ENCODE assay signal across 24 cellular contexts in the genomic region with DNA sequence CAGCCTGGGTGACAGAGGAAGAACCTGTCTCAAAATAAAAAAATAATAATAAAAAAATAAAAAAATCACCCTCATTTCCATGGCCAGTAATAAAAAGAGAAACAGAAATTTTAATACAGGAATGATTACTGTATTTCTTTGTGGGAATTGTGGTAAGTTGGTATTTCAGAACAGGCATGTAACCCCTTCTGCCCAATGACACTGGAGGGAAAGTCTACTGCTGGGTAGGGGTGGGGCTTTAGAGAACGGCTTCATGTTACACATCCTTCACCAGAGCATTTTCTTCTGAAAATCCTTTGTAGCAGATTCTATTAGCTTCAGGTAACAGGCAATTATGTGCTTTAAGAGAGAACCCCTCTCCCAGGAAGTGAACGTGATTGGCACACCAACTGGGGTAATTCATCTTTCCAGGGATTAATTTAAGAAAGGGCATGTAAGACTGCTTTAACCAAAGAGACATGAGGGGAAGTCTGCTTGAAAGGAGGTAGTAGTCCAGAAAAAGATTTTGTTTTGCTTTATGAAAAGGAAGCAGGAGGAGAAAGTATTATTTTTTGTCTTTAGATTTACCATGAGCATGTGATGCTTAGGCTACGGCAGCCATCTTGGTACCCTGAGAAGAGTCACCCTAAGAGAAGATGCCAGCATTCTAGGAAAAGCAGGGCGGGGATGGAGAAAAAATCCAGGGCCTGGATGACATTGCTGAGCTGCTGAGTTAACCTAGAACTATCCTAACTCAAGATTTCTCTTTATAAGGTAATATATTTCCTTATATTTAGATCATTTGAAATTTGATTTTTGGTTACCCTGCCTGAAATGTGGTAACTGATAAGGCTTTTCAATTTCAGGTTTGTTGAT. TPM values are rescaled to one million over a fixed set of nuclear protein-coding genes. Genes with fewer than 3 reads are reported as not detected.
DNase-seq lines count a peak whose midpoint lies in the region; ATAC-seq, FAIRE-seq and TF ChIP-seq lines count a peak whose summit lies in the region.
"Had no signal": no experiment of that assay in that cellular context is flagged by ENCODE, and none has a peak within 500 bp of the region (broad histone marks: within the 10 kb centered on the region; RNA-seq: fewer than 3 reads in every experiment).

No MANE protein-coding gene starts in this region.

- ATAC-seq in GM23338 = no peak
- ATAC-seq in GM21529 (IDR thresholded peaks at IDR 0.05; ENCODE audit: unreplicated experiment) = no peak
- ATAC-seq in esophagus mucosa = no peak
- ATAC-seq: activated naive CD4-positive, alpha-beta T cell treated with anti-CD3 and anti-CD28 coated beads, Interleukin-2, amount 50 U/mL, for 72 hours; naive thymus-derived CD8-positive, alpha-beta T cell; psoas muscle; T-cell had no signal

- no peak overlapping the region for H3K14ac ChIP-seq in H1 (ENCODE audit: insufficient read length)

- H3K27ac ChIP-seq in GM23338 (ENCODE audit: low read depth) (no peak overlapping the region), H1 (ENCODE audit: low read depth, low read length) (no peak overlapping the region)
- H3K27ac ChIP-seq: psoas muscle, testis had no signal

- FAIRE-seq in H1 (lab: Jason Lieb, UNC) = no peak
- FAIRE-seq: endothelial cell of umbilical vein had no signal

- TF ChIP-seq EP300 in H1 (IDR thresholded peaks at IDR 0.05; ENCODE audit: borderline replicate concordance in 1 of 2, low read depth in 2 of 2, low read length in 2 of 2) = no peak

- no peaks in the 10 kb centered on the region for H3F3A ChIP-seq in GM23338 (replicated peaks; ENCODE audit: low read depth)

- H3K4me1 ChIP-seq in GM23338 (ENCODE audit: insufficient read depth) (no peaks in the 10 kb centered on the region), H1 (replicated peaks in 1 of 4; ENCODE audit: control insufficient read depth in 3 of 4, insufficient read depth in 4 of 4, low read length in 3 of 4) (no peaks in the 10 kb centered on the region)
- H3K4me1 ChIP-seq: testis had no signal

- H4K91ac ChIP-seq in H1 (replicated peaks; ENCODE audit: insufficient read length, low read length) = no peak overlapping the region

- H3K79me2 ChIP-seq in GM23338 (replicated peaks; ENCODE audit: insufficient read depth) (no peaks in the 10 kb centered on the region), H1 (ENCODE audit: control insufficient read depth in 1 of 2, insufficient read depth in 2 of 2, low read length in 2 of 2) (no peaks in the 10 kb centered on the region)

- no peak overlapping the region for H2AK5ac ChIP-seq in H1 (ENCODE audit: low read depth, low read length)

- H2BK5ac ChIP-seq in H1 (ENCODE audit: low read depth, low read length) = no peak overlapping the region

- H3K27me3 Mint-ChIP-seq in GM23338 (ENCODE audit: insufficient read depth, low read depth, poor library complexity) (no peaks in the 10 kb centered on the region), chondrocyte (ENCODE audit: low read depth) (no peaks in the 10 kb centered on the region)
- H3K27me3 Mint-ChIP-seq: dendritic cell treated with granulocyte-macrophage colony-stimulating factor and Interleukin-4, amounts not matched to agents 40 ng/mL and 50 ng/mL, for 4 days had no signal

- POLR2A ChIA-PET in H1 (lab: Charles Lee; ENCODE audit: partially characterized antibody) = no interaction called here

- no peaks in the 10 kb centered on the region for H3K36me3 ChIP-seq in GM23338 (ENCODE audit: insufficient read depth)
- no peaks in the 10 kb centered on the region for H3K36me3 ChIP-seq in H1 (ENCODE audit: control insufficient read depth in 2 of 4, insufficient read depth in 4 of 4, low read length in 3 of 4)

- no peak overlapping the region for H3K56ac ChIP-seq in H1 (replicated peaks; ENCODE audit: insufficient read length, low read depth, low read length)

- no peak for TF ChIP-seq CTCF in GM23338 (conservative IDR thresholded peaks at IDR 0.05; ENCODE audit: low read depth in 2 of 2)
- no peak for TF ChIP-seq CTCF in H1 (IDR thresholded peaks at IDR 0.05; ENCODE audit: control extremely low read depth in 1 of 3, insufficient read depth in 1 of 3, low read depth in 1 of 3, low read length in 3 of 3)
- TF ChIP-seq CTCF in chondrocyte (IDR thresholded peaks at IDR 0.05) = no peak

- H3K27ac Mint-ChIP-seq in GM23338 (no peak overlapping the region), chondrocyte (ENCODE audit: unreplicated experiment) (no peak overlapping the region)
- H3K27ac Mint-ChIP-seq: activated naive CD4-positive, alpha-beta T cell treated with anti-CD3 and anti-CD28 coated beads, Interleukin-2, amount 50 U/mL, for 72 hours; dendritic cell treated with granulocyte-macrophage colony-stimulating factor and Interleukin-4, amounts not matched to agents 40 ng/mL and 50 ng/mL, for 4 days; memory B cell; naive thymus-derived CD8-positive, alpha-beta T cell; T-cell had no signal

- no peak overlapping the region for H2BK12ac ChIP-seq in H1 (ENCODE audit: low read depth, low read length)

- H3K23me2 ChIP-seq in H1 (ENCODE audit: low read depth, low read length) = no peaks in the 10 kb centered on the region; the same call in 1 of the 2 replicates

- H3K4me2 ChIP-seq in GM23338 (no peak overlapping the region), H1 (ENCODE audit: insufficient read depth in 1 of 2, low read depth in 2 of 2, low read length in 2 of 2) (no peak overlapping the region)

- no peaks in the 10 kb centered on the region for H3K9me2 ChIP-seq in GM23338 (ENCODE audit: insufficient read depth)

- CTCF ChIA-PET in H1 (lab: Charles Lee; ENCODE audit: partially characterized antibody) = interaction anchor here (0.8 kb wide), 1 partner anchor 184 kb away, joined by 3 read pairs; no protein-coding TSS in a partner anchor

- DNase-seq in GM23338 (ENCODE audit: low spot score) = no peak
- DNase-seq in M059J (ENCODE audit: low read depth) = peak; percentile 53
- peak; percentile 70 for DNase-seq in NCI-H82 (lab: John Stamatoyannopoulos, UW)
- DNase-seq in H1 (ENCODE audit: low read depth in 1 of 2, low spot score in 2 of 2) = no peak
- no peak for DNase-seq in midbrain (lab: John Stamatoyannopoulos, UW)
- no peak for DNase-seq in chondrocyte (ENCODE audit: low spot score)
- DNase-seq: activated CD4-positive, alpha-beta T cell treated with anti-CD3 and anti-CD28 coated beads, Interleukin-2, amount 50 U/mL, for 4 hours; activated T-cell treated with anti-CD3 and anti-CD28 coated beads, Interleukin-2, amount 50 U/mL, for 1 hour; COR-L47; hippocampal formation; naive thymus-derived CD8-positive, alpha-beta T cell; NCI-H2029 treated with DMSO at 0.1 percent for 48 hours; NK-92 treated with Interleukin-12 subunit alpha and Interleukin-12 subunit beta, amount 100 ng/mL, for 24 hours; psoas muscle; T-cell; testis had no signal

- H3K4me3 ChIP-seq in GM23338 (no peak overlapping the region), H1 (ENCODE audit: extremely low read depth in 1 of 4, insufficient read depth in 2 of 4, low read depth in 3 of 4, low read length in 4 of 4) (no peak overlapping the region)
- H3K4me3 ChIP-seq: psoas muscle, testis had no signal

- WGBS in H1 (ENCODE audit: extremely low coverage in 1 of 2, insufficient coverage in 1 of 2, insufficient read length in 1 of 2, insufficient replicate concordance in 2 of 2, low coverage in 1 of 2, low lambda C conversion rate in 2 of 2, missing lambda C conversion rate in 1 of 2), 2 experiments = 89% methylated on average over 4 of the region's 4 CpGs; no CpG with 5 or more reads in 1 of the 2 experiments

- no peak overlapping the region for H2BK120ac ChIP-seq in H1 (replicated peaks; ENCODE audit: low read depth, low read length)

- H3K9ac ChIP-seq in H1 (replicated peaks in 1 of 4; ENCODE audit: extremely low read depth in 1 of 4, low read depth in 3 of 4, low read length in 3 of 4) = no peak overlapping the region

- TF ChIP-seq RAD21 in H1 (IDR thresholded peaks at IDR 0.05 in 1 of 2, conservative IDR thresholded peaks at IDR 0.05 in 1 of 2; ENCODE audit: low read depth in 2 of 2, low read length in 2 of 2) = no peak

- H3K9me3 ChIP-seq in H1 (ENCODE audit: insufficient read depth in 2 of 2, low read depth in 1 of 2, low read length in 1 of 2) = no peaks in the 10 kb centered on the region
- H3K9me3 ChIP-seq: psoas muscle, testis had no signal

- H2BK20ac ChIP-seq in H1 (ENCODE audit: low read length) = no peak overlapping the region

- H4K8ac ChIP-seq in H1 (ENCODE audit: extremely low read depth, insufficient read depth, low read length) = no peak overlapping the region

- H3K4me1 Mint-ChIP-seq in GM23338 (0 out of 3 replicates have a peak, but pooled peaks cover 2% of the 10 kb centered on the region), chondrocyte (ENCODE audit: low read depth) (peaks cover 18% of the 10 kb centered on the region)
- H3K4me1 Mint-ChIP-seq: memory B cell; naive thymus-derived CD8-positive, alpha-beta T cell; T-cell had no signal

- H3K4ac ChIP-seq in H1 (replicated peaks; ENCODE audit: insufficient read length, low read depth, low read length) = no peak overlapping the region

- H3K9me3 Mint-ChIP-seq in GM23338 = no peaks in the 10 kb centered on the region
- H3K9me3 Mint-ChIP-seq in chondrocyte (ENCODE audit: low read depth) = no peaks in the 10 kb centered on the region
- H3K9me3 Mint-ChIP-seq: activated naive CD4-positive, alpha-beta T cell treated with anti-CD3 and anti-CD28 coated beads, Interleukin-2, amount 50 U/mL, for 72 hours; dendritic cell treated with granulocyte-macrophage colony-stimulating factor and Interleukin-4, amounts not matched to agents 40 ng/mL and 50 ng/mL, for 4 days; memory B cell; T-cell had no signal

- H3K4me3 Mint-ChIP-seq in GM23338 (no peak overlapping the region), chondrocyte (ENCODE audit: unreplicated experiment) (no peak overlapping the region)
- H3K4me3 Mint-ChIP-seq: dendritic cell treated with granulocyte-macrophage colony-stimulating factor and Interleukin-4, amounts not matched to agents 40 ng/mL and 50 ng/mL, for 4 days; memory B cell; naive thymus-derived CD8-positive, alpha-beta T cell; T-cell had no signal

- no peak for TF ChIP-seq POLR2A in H1 (IDR thresholded peaks at IDR 0.05; ENCODE audit: control extremely low read depth in 1 of 2, low read depth in 2 of 2, low read length in 2 of 2)

- H2BK15ac ChIP-seq in H1 (ENCODE audit: low read length) = no peak overlapping the region

- H3K18ac ChIP-seq in H1 (ENCODE audit: extremely low read depth, low read length) = no peak overlapping the region

- H3K79me1 ChIP-seq in H1 (ENCODE audit: low read depth, low read length) = no peaks in the 10 kb centered on the region

- H3K27me3 ChIP-seq in GM23338 (ENCODE audit: insufficient read depth) (no peaks in the 10 kb centered on the region), H1 (replicated peaks in 1 of 4; ENCODE audit: control insufficient read depth in 3 of 4, extremely low read depth in 1 of 4, insufficient read depth in 3 of 4, low read length in 3 of 4) (no peaks in the 10 kb centered on the region)
- H3K27me3 ChIP-seq: testis had no signal

- H3K23ac ChIP-seq in H1 (ENCODE audit: insufficient read length) = no peak overlapping the region

- peak overlapping the region; percentile 88; the same call in 1 of the 2 replicates for H2AFZ ChIP-seq in GM23338
- peak overlapping the region; percentile 88 for H2AFZ ChIP-seq in H1 (ENCODE audit: low read length)

- no peaks in the 10 kb centered on the region for H3K36me3 Mint-ChIP-seq in GM23338 (ENCODE audit: low read depth)
- no peaks in the 10 kb centered on the region for H3K36me3 Mint-ChIP-seq in chondrocyte (ENCODE audit: low read depth)
- H3K36me3 Mint-ChIP-seq: activated naive CD4-positive, alpha-beta T cell treated with anti-CD3 and anti-CD28 coated beads, Interleukin-2, amount 50 U/mL, for 72 hours; memory B cell; naive thymus-derived CD8-positive, alpha-beta T cell; T-cell had no signal

- H4K20me1 ChIP-seq in GM23338 (replicated peaks; ENCODE audit: insufficient read depth) (no peaks in the 10 kb centered on the region), H1 (replicated peaks in 1 of 2; ENCODE audit: control insufficient read depth in 1 of 2, insufficient read depth in 2 of 2, low read length in 2 of 2) (no peaks in the 10 kb centered on the region)

- H4K5ac ChIP-seq in H1 (ENCODE audit: insufficient read length, low read depth, low read length) = no peak overlapping the region

RNA-seq across cellular contexts. Expression of a gene that starts 57.7 kb away (rescaled TPM):
- not detected in 2 replicates for total RNA-seq in GM23338 (2014; rRNA removed; shearing (Covaris generic))
- polyA plus RNA-seq in GM23338 (2016; fragmentation: Nextera tagmentation; extraction: Ambion mirVana) = not detected in 2 replicates
- total RNA-seq in M059J (2014; rRNA removed; shearing (Covaris generic)) = not detected in 2 replicates
- total RNA-seq in H1 (2021; fragmentation: NEBNext Ultra II Directional; extraction: Animal tissue kit (Norgen Biotek cat#: 25700)) = not detected in 2 replicates
- not detected in 2 replicates for polyA plus RNA-seq in H1 (2011; rRNA removed)
- not detected for polyA plus RNA-seq in H1 (2011; cell fraction: cytosol; rRNA removed)
- not detected for polyA plus RNA-seq in H1 (2011; cell fraction: nucleus; rRNA removed)
- not detected in 4 replicates for polyA plus RNA-seq in H1 (2012, experiment 1 of 2)
- polyA plus RNA-seq in H1 (2012, experiment 2 of 2) = not detected
- polyA plus RNA-seq in H1 (2013, experiment 1 of 2) = not detected
- not detected for polyA plus RNA-seq in H1 (2013, experiment 2 of 2)
- not detected in 2 replicates for polyA minus RNA-seq in H1 (2011; rRNA and poly(A)+ RNA removed)
- polyA minus RNA-seq in H1 (2011; cell fraction: cytosol; rRNA and poly(A)+ RNA removed) = not detected
- not detected for polyA minus RNA-seq in H1 (2011; cell fraction: nucleus; rRNA and poly(A)+ RNA removed)
- 11.3 to 30.2 TPM (median 13.0 TPM) in 3 replicates for total RNA-seq in chondrocyte
- total RNA-seq in esophagus mucosa = 0.56 TPM
- total RNA-seq: activated naive CD4-positive, alpha-beta T cell treated with anti-CD3 and anti-CD28 coated beads, Interleukin-2, amount 50 U/mL, for 72 hours; endothelial cell of umbilical vein; G401; kidney epithelial cell; naive thymus-derived CD8-positive, alpha-beta T cell; T-cell had no signal
- polyA plus RNA-seq: endothelial cell of umbilical vein; naive thymus-derived CD8-positive, alpha-beta T cell had no signal

Comparison
In these comparisons a context has a peak if more than half of its experiments do, and no peak if none do; other contexts are left out.
1. DNase-seq: peak in M059J (single experiment) and NCI-H82 (single experiment); none in GM23338 (single experiment), H1 (0 of 2), midbrain (single experiment) and chondrocyte (single experiment).